In genomic region chr2:240346015-240346752, GRCh38 we compare ENCODE assay signal across 17 cellular contexts.
DNase-seq lines count a peak whose midpoint lies in the region; ATAC-seq, FAIRE-seq and TF ChIP-seq lines count a peak whose summit lies in the region.
"Had no signal": no experiment of that assay in that cellular context is flagged by ENCODE, and none has a peak within 500 bp of the region (broad histone marks: within the 10 kb centered on the region; RNA-seq: fewer than 3 reads in every experiment).

No MANE protein-coding gene starts in this region.

- no peak overlapping the region for H3K23ac ChIP-seq in neuronal stem cell (ENCODE audit: low read depth, low read length, poor library complexity)

- no peak overlapping the region for H4K91ac ChIP-seq in neuronal stem cell (ENCODE audit: low read depth, low read length, poor library complexity)

- H2BK120ac ChIP-seq in neuronal stem cell (ENCODE audit: low read depth, low read length) = no peak overlapping the region

- no peak for TF ChIP-seq CTCF in bronchial epithelial cell (IDR thresholded peaks at IDR 0.05; ENCODE audit: insufficient read depth, low read length, severe bottlenecking)
- no peak for TF ChIP-seq CTCF in upper lobe of right lung (IDR thresholded peaks at IDR 0.05)

- H2BK15ac ChIP-seq in neuronal stem cell (ENCODE audit: low read length) = no peak overlapping the region

- no peaks in the 10 kb centered on the region for H3K9me3 ChIP-seq in right cardiac atrium (ENCODE audit: control insufficient read depth, low read length)
- peaks cover 2 to 10% of the 10 kb centered on the region in 2 donors for H3K9me3 ChIP-seq in neuronal stem cell (replicated peaks in 1 of 2; ENCODE audit: control insufficient read depth in 2 of 2, insufficient read depth in 1 of 2, low read depth in 1 of 2, low read length in 2 of 2)
- no peaks in the 10 kb centered on the region for H3K9me3 ChIP-seq in upper lobe of right lung

- H3K9ac ChIP-seq in neuronal stem cell (ENCODE audit: low read depth, low read length, poor library complexity) = no peak overlapping the region

- no peak overlapping the region for H2AFZ ChIP-seq in neuronal stem cell (ENCODE audit: low read length)

- peak overlapping the region; percentile 33 for H3K18ac ChIP-seq in neuronal stem cell (ENCODE audit: low read length)

- no peaks in the 10 kb centered on the region for H3K79me1 ChIP-seq in neuronal stem cell (ENCODE audit: low read depth, low read length)

- H2AK5ac ChIP-seq in neuronal stem cell (ENCODE audit: low read depth, low read length) = peak overlapping the region; percentile 86

- H3K4ac ChIP-seq in neuronal stem cell (ENCODE audit: low read length) = no peak overlapping the region

- intact Hi-C loops in right cardiac atrium (cut with DNase I) (loop anchor here in 1 of 4 donors (10.0 kb wide), 1 partner anchor 111 kb away; no protein-coding TSS in a partner anchor), Right ventricle myocardium inferior (cut with DNase I) (no loop called here), upper lobe of right lung (cut with DNase I) (no loop called here)

- DNase-seq in right cardiac atrium (peak in 2 of 3 donors; percentile 41 to 48), Right ventricle myocardium inferior (ENCODE audit: missing footprints) (no peak), bronchial epithelial cell (ENCODE audit: low read depth) (no peak), neuronal stem cell (ENCODE audit: low spot score) (no peak), upper lobe of right lung (peak; percentile 52), dedifferentiated amniotic fluid mesenchymal stem cell (ENCODE audit: extremely low spot score) (no peak), NCI-H2171 (lab: John Stamatoyannopoulos, UW) (no peak)
- DNase-seq: C1 segment of cervical spinal cord; CD4-positive, alpha-beta memory T cell; DMS79 treated with DMSO at 0.1 percent for 48 hours; EL; GOT3; H9 had no signal

- WGBS in right cardiac atrium = 93% methylated on average over 16 of the region's 16 CpGs
- WGBS in neuronal stem cell (ENCODE audit: extremely low coverage in 2 of 2, insufficient read length in 2 of 2, insufficient replicate concordance in 1 of 2), 2 donors = no CpG with 5 or more reads among the region's 16 CpGs

- FAIRE-seq in bronchial epithelial cell (lab: Jason Lieb, UNC) = peak; percentile 90
- FAIRE-seq: A204.1, G401.6, GM12891 had no signal

- H3K27me3 ChIP-seq in right cardiac atrium (ENCODE audit: control insufficient read depth, insufficient read depth) = no peaks in the 10 kb centered on the region
- no peaks in the 10 kb centered on the region for H3K27me3 ChIP-seq in bronchial epithelial cell (ENCODE audit: control insufficient read depth, insufficient read depth, low read length)
- no peaks in the 10 kb centered on the region for H3K27me3 ChIP-seq in neuronal stem cell (ENCODE audit: control insufficient read depth in 3 of 3, insufficient read depth in 3 of 3, low read depth in 1 of 3, low read length in 3 of 3)
- peaks cover 6% of the 10 kb centered on the region for H3K27me3 ChIP-seq in upper lobe of right lung

- H4K8ac ChIP-seq in neuronal stem cell (ENCODE audit: low read depth, low read length) = peak overlapping the region; percentile 0

- ATAC-seq in right cardiac atrium (no peak), Right ventricle myocardium inferior (no peak), upper lobe of right lung (no peak), GM18498 (IDR thresholded peaks at IDR 0.05; ENCODE audit: unreplicated experiment) (no peak)

- H3K4me2 ChIP-seq in neuronal stem cell (ENCODE audit: insufficient read depth, low read length, poor library complexity, severe bottlenecking) = no peak overlapping the region

- H3K14ac ChIP-seq in neuronal stem cell (ENCODE audit: low read length) = no peak overlapping the region

- H3K4me1 ChIP-seq in right cardiac atrium (ENCODE audit: control insufficient read depth, insufficient read depth, low read length) = no peaks in the 10 kb centered on the region
- no peaks in the 10 kb centered on the region for H3K4me1 ChIP-seq in neuronal stem cell (ENCODE audit: control insufficient read depth in 2 of 2, insufficient read depth in 1 of 2, low read depth in 1 of 2, low read length in 2 of 2)
- H3K4me1 ChIP-seq in upper lobe of right lung = no peaks in the 10 kb centered on the region

- H3K27ac ChIP-seq in right cardiac atrium (ENCODE audit: low read length) (no peak overlapping the region), neuronal stem cell (replicated peaks; ENCODE audit: low read length) (no peak overlapping the region), upper lobe of right lung (no peak overlapping the region)

- H3K36me3 ChIP-seq in bronchial epithelial cell (ENCODE audit: control insufficient read depth, insufficient read depth, low read length) (no peaks in the 10 kb centered on the region), neuronal stem cell (replicated peaks in 1 of 2; ENCODE audit: control insufficient read depth in 2 of 2, insufficient read depth in 2 of 2, low read length in 2 of 2) (no peaks in the 10 kb centered on the region), upper lobe of right lung (no peaks in the 10 kb centered on the region)

- H2BK12ac ChIP-seq in neuronal stem cell (ENCODE audit: low read length) = no peak overlapping the region

- H2BK5ac ChIP-seq in neuronal stem cell (ENCODE audit: low read length) = no peak overlapping the region

- H3K4me3 ChIP-seq in right cardiac atrium (ENCODE audit: low read length) (no peak overlapping the region), bronchial epithelial cell (ENCODE audit: low read depth, low read length) (no peak overlapping the region), neuronal stem cell (ENCODE audit: low read length in 2 of 2) (no peak overlapping the region), upper lobe of right lung (no peak overlapping the region)

Comparison
In these comparisons a context has a peak if more than half of its experiments do, and no peak if none do; other contexts are left out.
1. DNase-seq: peak in right cardiac atrium (2 of 3) and upper lobe of right lung (single experiment); none in Right ventricle myocardium inferior (single experiment), bronchial epithelial cell (single experiment), neuronal stem cell (single experiment), dedifferentiated amniotic fluid mesenchymal stem cell (single experiment) and NCI-H2171 (single experiment).